ENCODE assay signal across 1 cellular context in genomic region chr3:187368765-187369450, GRCh38.
TF ChIP-seq lines count a peak whose summit lies in the region.

No MANE protein-coding gene starts in this region.

TF ChIP-seq in GM23338, 12 proteins besides CTCF, POLR2A, EP300 and RAD21 (continued from another document):
- TF ChIP-seq ZNF462 (CRISPR knock-in tag; IDR thresholded peaks at IDR 0.05) = no peak
- TF ChIP-seq CREB1 (CRISPR knock-in tag; IDR thresholded peaks at IDR 0.05; ENCODE audit: low read depth) = no peak
- TF ChIP-seq NANOG (IDR thresholded peaks at IDR 0.05; ENCODE audit: borderline replicate concordance) = no peak
